Comparison of ENCODE assay signal across 7 cellular contexts in the genomic region with DNA sequence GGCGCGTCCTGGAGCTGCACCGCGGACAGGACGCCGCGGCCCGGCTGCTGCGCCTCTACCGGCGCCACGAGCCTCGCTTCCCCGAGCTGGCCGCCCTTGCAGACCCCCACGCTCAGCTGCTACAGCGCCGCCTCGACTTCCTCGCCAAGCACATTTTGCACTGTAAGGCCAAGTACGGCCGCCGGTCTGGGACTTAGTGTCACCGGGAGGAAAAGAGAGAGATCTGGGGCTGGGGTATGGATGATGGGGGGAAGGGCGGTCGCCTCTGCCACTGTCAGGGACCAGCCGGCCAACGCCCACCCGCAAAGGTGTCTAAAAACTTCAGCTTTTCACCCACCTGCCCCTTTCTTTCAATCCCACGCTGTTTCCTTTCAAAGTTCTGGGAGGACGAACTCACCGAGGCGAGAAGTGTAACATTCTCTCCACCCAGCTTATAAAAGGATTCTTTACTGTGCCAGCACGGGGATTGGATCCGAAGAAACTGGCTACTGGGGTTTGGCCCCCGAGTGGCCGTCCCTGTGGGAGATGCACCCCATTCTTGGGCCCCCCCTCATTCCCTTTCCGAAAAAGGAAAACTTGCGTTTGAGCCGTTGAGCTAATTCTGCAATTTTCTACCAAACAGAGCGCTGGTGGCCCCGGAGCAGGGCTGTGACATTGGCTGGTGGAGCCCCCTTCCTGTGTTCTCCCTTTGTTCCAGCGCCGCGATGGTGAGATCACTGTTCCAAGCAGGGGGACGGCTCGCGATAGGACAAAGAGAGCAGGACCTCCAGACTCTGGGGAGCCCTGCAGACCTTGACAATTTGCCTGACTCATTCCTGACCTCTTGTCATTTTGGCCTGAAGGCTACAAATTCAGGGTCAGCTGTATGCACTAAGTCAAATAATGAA. TPM values are rescaled to one million over a fixed set of nuclear protein-coding genes. Genes with fewer than 3 reads are reported as not detected.
DNase-seq lines count a peak whose midpoint lies in the region; ATAC-seq and TF ChIP-seq lines count a peak whose summit lies in the region.

No MANE protein-coding gene starts in this region.

- H3K4me3 ChIP-seq in GM12864 (ENCODE audit: low read depth, low read length) (peak overlapping the region; percentile 44), HFF-Myc (replicated peaks; ENCODE audit: low read depth, low read length) (peak overlapping the region; percentile 87), mesodermal cell (ENCODE audit: extremely low read depth, insufficient read depth, low read length, poor library complexity, severe bottlenecking) (peak overlapping the region; percentile 75), vagina (peak overlapping the region; percentile 53 to 56)

- H3K36me3 ChIP-seq in mesodermal cell (ENCODE audit: control insufficient read depth, insufficient read depth, low read length) (peaks cover 4% of the 10 kb centered on the region), vagina (no peaks in the 10 kb centered on the region)

- intact Hi-C loops in vagina (cut with DNase I) = loop anchor here (5.0 to 10.0 kb wide), 3 partner anchors 205 to 642 kb away; no protein-coding TSS in a partner anchor

- no peak overlapping the region for H3K27ac Mint-ChIP-seq in effector memory CD8-positive, alpha-beta T cell

- H3K9me3 ChIP-seq in mesodermal cell (ENCODE audit: control insufficient read depth, low read length) (no peaks in the 10 kb centered on the region), vagina (no peaks in the 10 kb centered on the region)

- WGBS in mesodermal cell (ENCODE audit: insufficient coverage in 2 of 2), 2 experiments = 0 to 1% methylated on average over 33 to 42 of the region's 48 CpGs

- H3K27ac ChIP-seq in mesodermal cell (ENCODE audit: low read depth, low read length, severe bottlenecking) (peak overlapping the region; percentile 95), vagina (peak overlapping the region; percentile 1)

- TF ChIP-seq POLR2A in vagina (IDR thresholded peaks at IDR 0.05) = no peak

- ATAC-seq in effector memory CD8-positive, alpha-beta T cell (replicated peaks) = peak; percentile 21
- no peak for ATAC-seq in HG03439 (IDR thresholded peaks at IDR 0.05; ENCODE audit: unreplicated experiment)

- TF ChIP-seq CTCF in GM12864 (IDR thresholded peaks at IDR 0.05; ENCODE audit: low read depth, low read length, missing control alignments) (no peak), HFF-Myc (IDR thresholded peaks at IDR 0.05; ENCODE audit: low read depth, low read length, missing control alignments) (no peak), vagina (IDR thresholded peaks at IDR 0.05) (peak in 1 of 3 experiments; percentile 2)

- H3K9me3 Mint-ChIP-seq in effector memory CD8-positive, alpha-beta T cell = no peaks in the 10 kb centered on the region

- no peaks in the 10 kb centered on the region for H3K27me3 ChIP-seq in vagina

- peak overlapping the region; percentile 44 to 59 for H3K4me3 Mint-ChIP-seq in effector memory CD8-positive, alpha-beta T cell

- DNase-seq in GM12864 (ENCODE audit: low read depth) (no peak), HFF-Myc (ENCODE audit: extremely low read depth, low read depth) (no peak), RPMI7951 (ENCODE audit: low read depth) (peak; percentile 38), vagina (ENCODE audit: extremely low spot score in 2 of 2) (no peak)
- no peak for DNase-seq in effector memory CD8-positive, alpha-beta T cell

- H3K36me3 Mint-ChIP-seq in effector memory CD8-positive, alpha-beta T cell (ENCODE audit: insufficient read depth) = no peaks in the 10 kb centered on the region

- peaks cover 69 to 84% of the 10 kb centered on the region in 2 donors for H3K27me3 Mint-ChIP-seq in effector memory CD8-positive, alpha-beta T cell

- H3K4me1 Mint-ChIP-seq in effector memory CD8-positive, alpha-beta T cell (ENCODE audit: low read depth in 2 of 2) = peaks cover 3 to 5% of the 10 kb centered on the region in 2 donors

- H3K4me1 ChIP-seq in mesodermal cell (ENCODE audit: control insufficient read depth, insufficient read depth, low read length, poor library complexity, severe bottlenecking) = peaks cover 45% of the 10 kb centered on the region
- peaks cover 30% of the 10 kb centered on the region for H3K4me1 ChIP-seq in vagina

RNA-seq across cellular contexts. Expression of gene FJX1, which starts 1.7 kb away (rescaled TPM):
- total RNA-seq in RPMI7951 (2014; rRNA removed; shearing (Covaris generic)) = 7.0 and 7.9 TPM in 2 replicates
- polyA plus RNA-seq in mesodermal cell (2013, experiment 1 of 2) = 48.8 TPM
- polyA plus RNA-seq in mesodermal cell (2013, experiment 2 of 2) = 38.1 TPM
- total RNA-seq in vagina = 7.4 TPM

RNA-seq across cellular contexts. Expression of gene TRIM44, which starts 42.6 kb away (rescaled TPM):
- total RNA-seq in RPMI7951 (2014; rRNA removed; shearing (Covaris generic)) = 18.2 and 27.6 TPM in 2 replicates
- polyA plus RNA-seq in mesodermal cell (2013, experiment 1 of 2) = 33.0 TPM
- 32.7 TPM for polyA plus RNA-seq in mesodermal cell (2013, experiment 2 of 2)
- 27.7 TPM for total RNA-seq in vagina
